In the genomic region with DNA sequence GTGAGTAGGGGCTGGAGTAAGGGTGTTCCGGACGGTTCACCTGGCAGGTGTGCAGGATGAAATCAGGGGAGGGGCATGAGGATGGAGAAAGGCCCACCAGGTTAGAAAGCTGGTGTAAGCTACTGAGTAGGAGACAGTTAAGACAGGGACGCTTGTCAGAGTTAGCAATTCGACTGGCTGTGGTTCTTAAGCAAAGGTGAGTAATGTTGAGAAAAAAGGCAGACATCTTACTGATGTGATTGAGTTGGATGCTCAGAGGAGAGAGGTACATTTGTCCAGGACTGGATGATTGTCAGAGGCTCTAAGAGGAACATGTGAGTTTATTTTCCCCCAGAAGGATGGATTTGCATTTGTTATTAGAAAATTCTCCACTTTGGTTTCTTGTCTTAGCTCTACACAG, we compare ENCODE assay signal across 24 cellular contexts.
"Had no signal": no experiment of that assay in that cellular context is flagged by ENCODE, and none has a peak within 500 bp of the region (broad histone marks: within the 10 kb centered on the region; RNA-seq: fewer than 3 reads in every experiment).

No MANE protein-coding gene starts in this region.

- H3K4me1 ChIP-seq: prostate gland had no signal

- H3K4me3 ChIP-seq: heart right ventricle, lower lobe of right lung, neural progenitor cell, prostate gland, spleen, thyroid gland, upper lobe of right lung had no signal

- H3K9me3 Mint-ChIP-seq: activated naive CD4-positive, alpha-beta T cell treated with anti-CD3 and anti-CD28 coated beads for 36 hours; naive thymus-derived CD8-positive, alpha-beta T cell; neural progenitor cell; T-cell had no signal

- H3K27ac ChIP-seq: heart right ventricle, lower lobe of right lung, neural progenitor cell, prostate gland, thyroid gland, upper lobe of right lung, WERI-Rb-1 had no signal

- H3K27me3 ChIP-seq: heart right ventricle, neural progenitor cell, spleen, thyroid gland, upper lobe of right lung had no signal

- H3K36me3 ChIP-seq: heart right ventricle, lower lobe of right lung, neural progenitor cell, prostate gland, spleen, thyroid gland, upper lobe of right lung, WERI-Rb-1 had no signal

- H3K9ac ChIP-seq: neural progenitor cell had no signal

- H3K4me2 ChIP-seq: neural progenitor cell had no signal

- DNase-seq: activated CD4-positive, alpha-beta T cell treated with anti-CD3 and anti-CD28 coated beads, Interleukin-2, amount 50 U/mL, for 48 hours; activated CD8-positive, alpha-beta memory T cell treated with anti-CD3 and anti-CD28 coated beads, Interleukin-2, amount 10 ng/mL, durations not matched to agents 7 days and 5 days; activated naive CD4-positive, alpha-beta T cell treated with anti-CD3 and anti-CD28 coated beads for 36 hours; activated T-cell treated with anti-CD3 and anti-CD28 coated beads for 4 hours; central memory CD4-positive, alpha-beta T cell; dermis blood vessel endothelial cell; effector CD8-positive, alpha-beta T cell; erythroblast; foreskin fibroblast; heart right ventricle; kidney; lower lobe of right lung; naive thymus-derived CD8-positive, alpha-beta T cell; spleen; stimulated activated CD4-positive, alpha-beta T cell treated with anti-CD3 and anti-CD28 coated beads, Interleukin-4, amount 100 ng/mL, for 1 hour; stimulated activated naive CD8-positive, alpha-beta T cell treated with anti-CD3 and anti-CD28 coated beads, Interleukin-15, Interleukin-2, amounts not matched to agents 100 U/mL and 50 U/mL, for 24 hours; substantia nigra; T-cell; thyroid gland; upper lobe of right lung; WERI-Rb-1 had no signal

- H3K36me3 Mint-ChIP-seq: naive thymus-derived CD8-positive, alpha-beta T cell had no signal

- H3K9me3 ChIP-seq: heart right ventricle, lower lobe of right lung, prostate gland, spleen, thyroid gland, upper lobe of right lung had no signal

- H3K4me3 Mint-ChIP-seq: activated CD8-positive, alpha-beta memory T cell treated with anti-CD3 and anti-CD28 coated beads, Interleukin-2, amount 10 ng/mL, durations not matched to agents 7 days and 5 days; activated naive CD4-positive, alpha-beta T cell treated with anti-CD3 and anti-CD28 coated beads for 36 hours; neural progenitor cell; T-cell had no signal

- H3K27ac Mint-ChIP-seq: activated CD8-positive, alpha-beta memory T cell treated with anti-CD3 and anti-CD28 coated beads, Interleukin-2, amount 10 ng/mL, durations not matched to agents 7 days and 5 days; activated naive CD4-positive, alpha-beta T cell treated with anti-CD3 and anti-CD28 coated beads for 36 hours; neural progenitor cell had no signal

- H3K27me3 Mint-ChIP-seq: activated CD8-positive, alpha-beta memory T cell treated with anti-CD3 and anti-CD28 coated beads, Interleukin-2, amount 10 ng/mL, durations not matched to agents 7 days and 5 days; naive thymus-derived CD8-positive, alpha-beta T cell; T-cell had no signal

- ATAC-seq: activated CD8-positive, alpha-beta memory T cell treated with anti-CD3 and anti-CD28 coated beads, Interleukin-2, amount 10 ng/mL, durations not matched to agents 7 days and 5 days; heart right ventricle; lower lobe of right lung; naive thymus-derived CD8-positive, alpha-beta T cell; SK-N-SH treated with all-trans-retinoic acid at 6 μM for 48 hours; stimulated activated naive CD8-positive, alpha-beta T cell treated with anti-CD3 and anti-CD28 coated beads, Interleukin-15, Interleukin-2, amounts not matched to agents 100 U/mL and 50 U/mL, for 24 hours; T-cell; upper lobe of right lung had no signal

- H2AFZ ChIP-seq: neural progenitor cell had no signal
